22 cellular contexts compared by ENCODE assay signal in genomic region chr2:101076581-101076980, GRCh38.
A peak's percentile ranks its signal among the peaks of the same experiment; 100 is the strongest.
DNase-seq lines count a peak whose midpoint lies in the region; ATAC-seq, FAIRE-seq and TF ChIP-seq lines count a peak whose summit lies in the region.
"Had no signal": no experiment of that assay in that cellular context is flagged by ENCODE, and none has a peak within 500 bp of the region (broad histone marks: within the 10 kb centered on the region; RNA-seq: fewer than 3 reads in every experiment).

No MANE protein-coding gene starts in this region.

- H3K4me3 ChIP-seq in small intestine (ENCODE audit: low read depth in 1 of 2, low read length in 2 of 2), result no peak overlapping the region
- H3K4me3 ChIP-seq: BLaER1, HAP-1 had no signal

- no peaks in the 10 kb centered on the region for H3K4me1 ChIP-seq in small intestine (ENCODE audit: control insufficient read depth in 2 of 2, insufficient read depth in 1 of 2, low read depth in 1 of 2, low read length in 1 of 2)
- H3K4me1 ChIP-seq: BLaER1, HAP-1 had no signal

- no peak for TF ChIP-seq CTCF in RWPE1 (conservative IDR thresholded peaks at IDR 0.05; ENCODE audit: low read depth)

- H3K27me3 ChIP-seq in small intestine (ENCODE audit: control insufficient read depth in 2 of 2, insufficient read depth in 2 of 2, low read length in 2 of 2), result no peaks in the 10 kb centered on the region
- H3K27me3 ChIP-seq: BLaER1 had no signal

- peak; percentile 40 for DNase-seq in M059J (ENCODE audit: low read depth)
- no peak for DNase-seq in RWPE1 (ENCODE audit: low spot score)
- DNase-seq in left cardiac atrium, result no peak
- peak; percentile 45 for DNase-seq in small intestine
- DNase-seq in AG20443 (ENCODE audit: low spot score), result no peak
- DNase-seq in stimulated activated CD4-positive, alpha-beta T cell treated with anti-CD3 and anti-CD28 coated beads, Interleukin-4, amount 100 ng/mL, for 24 hours, result no peak
- no peak for DNase-seq in iPS-NIHi11 (ENCODE audit: low spot score)
- DNase-seq: DND-41, GDM1, MV-4-11, NCI-H1417, NCI-H2029, NCI-H2171, NCI-H446 treated with DMSO at 0.1 percent for 48 hours, NCI-H774, SHP77 treated with DMSO at 0.1 percent for 48 hours had no signal

- CTCF ChIA-PET in RWPE1 (lab: Yijun Ruan, JAX), result interaction anchor here (1.9 kb wide), 1 partner anchor 39 kb away, joined by 4 read pairs; no protein-coding TSS in a partner anchor

- WGBS in small intestine, 3 donors, result 80 to 85% (median 84%) methylated on average over 2 of the region's 2 CpGs

- POLR2A ChIA-PET in RWPE1 (lab: Yijun Ruan, JAX; ENCODE audit: low non-redundant PET), result no interaction called here

- no peaks in the 10 kb centered on the region for H3K9me3 ChIP-seq in small intestine (ENCODE audit: control insufficient read depth, low read depth)
- H3K9me3 ChIP-seq: HAP-1 had no signal

- H3K27ac ChIP-seq in RWPE1, result peak overlapping the region; percentile 39
- no peak overlapping the region for H3K27ac ChIP-seq in small intestine (ENCODE audit: low read depth in 1 of 2, low read length in 1 of 2)
- H3K27ac ChIP-seq: BLaER1, HL-60 had no signal

- no peak for FAIRE-seq in small intestine (lab: Jason Lieb, UNC)
- FAIRE-seq: GM12891, GM18507 had no signal

- no peaks in the 10 kb centered on the region for H3K36me3 ChIP-seq in small intestine (ENCODE audit: control insufficient read depth in 2 of 2, insufficient read depth in 2 of 2, low read length in 2 of 2)
- H3K36me3 ChIP-seq: BLaER1, HAP-1 had no signal

- intact Hi-C loops in left cardiac atrium (cut with DNase I), result no loop called here

- peak; percentile 44 to 81 for ATAC-seq in left cardiac atrium
- ATAC-seq: SK-N-SH treated with all-trans-retinoic acid at 6 μM for 48 hours had no signal

Comparison
In these comparisons a context has a peak if more than half of its experiments do, and no peak if none do; other contexts are left out.
1. DNase-seq: peak in M059J (single experiment) and small intestine (single experiment); none in RWPE1 (single experiment), left cardiac atrium (single experiment), AG20443 (single experiment), stimulated activated CD4-positive, alpha-beta T cell treated with anti-CD3 and anti-CD28 coated beads, Interleukin-4, amount 100 ng/mL, for 24 hours (single experiment) and iPS-NIHi11 (single experiment).